ENCODE assay signal across 2 cellular contexts in the genomic region with DNA sequence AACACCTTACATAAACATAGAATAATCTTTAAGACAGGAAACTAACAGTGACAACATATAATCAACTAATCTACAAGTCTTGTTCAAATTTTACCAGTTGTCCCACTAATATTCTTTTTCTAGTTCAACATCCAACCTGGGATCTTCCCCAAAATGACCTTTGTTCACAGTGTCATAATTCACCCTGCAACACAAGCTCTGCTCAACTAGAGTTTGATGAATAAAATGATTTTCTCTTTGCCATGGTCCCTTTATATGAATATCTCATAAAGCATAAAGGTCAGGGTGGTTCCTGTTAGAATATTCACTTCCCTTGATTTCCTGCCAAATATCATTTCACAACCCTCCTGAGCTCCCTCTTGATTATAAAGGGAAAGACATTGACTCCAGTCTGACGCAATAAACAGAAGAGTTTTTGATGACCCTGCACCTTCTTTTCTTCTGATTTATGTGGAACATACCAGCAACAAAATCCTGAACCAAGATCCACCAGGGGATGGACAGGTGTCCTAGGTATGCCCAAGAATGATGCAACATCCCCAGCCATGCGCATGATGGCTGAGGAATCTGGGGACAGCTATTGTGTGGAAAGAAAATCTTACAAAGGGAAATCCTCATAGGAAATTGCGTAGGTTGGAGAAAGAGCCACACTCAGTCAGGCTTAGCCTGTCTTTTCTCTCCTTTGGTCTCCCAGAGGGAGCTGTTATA.
TF ChIP-seq lines count a peak whose summit lies in the region.

No MANE protein-coding gene starts in this region.

TF ChIP-seq in liver, 16 proteins besides CTCF, POLR2A, EP300 and RAD21 (continued from another document):
- TF ChIP-seq, protein P1, sequence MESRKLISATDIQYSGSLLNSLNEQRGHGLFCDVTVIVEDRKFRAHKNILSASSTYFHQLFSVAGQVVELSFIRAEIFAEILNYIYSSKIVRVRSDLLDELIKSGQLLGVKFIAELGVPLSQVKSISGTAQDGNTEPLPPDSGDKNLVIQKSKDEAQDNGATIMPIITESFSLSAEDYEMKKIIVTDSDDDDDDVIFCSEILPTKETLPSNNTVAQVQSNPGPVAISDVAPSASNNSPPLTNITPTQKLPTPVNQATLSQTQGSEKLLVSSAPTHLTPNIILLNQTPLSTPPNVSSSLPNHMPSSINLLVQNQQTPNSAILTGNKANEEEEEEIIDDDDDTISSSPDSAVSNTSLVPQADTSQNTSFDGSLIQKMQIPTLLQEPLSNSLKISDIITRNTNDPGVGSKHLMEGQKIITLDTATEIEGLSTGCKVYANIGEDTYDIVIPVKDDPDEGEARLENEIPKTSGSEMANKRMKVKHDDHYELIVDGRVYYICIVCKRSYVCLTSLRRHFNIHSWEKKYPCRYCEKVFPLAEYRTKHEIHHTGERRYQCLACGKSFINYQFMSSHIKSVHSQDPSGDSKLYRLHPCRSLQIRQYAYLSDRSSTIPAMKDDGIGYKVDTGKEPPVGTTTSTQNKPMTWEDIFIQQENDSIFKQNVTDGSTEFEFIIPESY (IDR thresholded peaks at IDR 0.05), result peak; percentile 64
- peak; percentile 75 for TF ChIP-seq YY1 (IDR thresholded peaks at IDR 0.05)
- TF ChIP-seq HNF4A (conservative IDR thresholded peaks at IDR 0.05), result peak; percentile 77 to 87
- no peak for TF ChIP-seq JUND (IDR thresholded peaks at IDR 0.05)
- TF ChIP-seq NR2F2 (IDR thresholded peaks at IDR 0.05), result peak; percentile 72
- no peak for TF ChIP-seq FOXA2 (IDR thresholded peaks at IDR 0.05)
- TF ChIP-seq, protein P2, sequence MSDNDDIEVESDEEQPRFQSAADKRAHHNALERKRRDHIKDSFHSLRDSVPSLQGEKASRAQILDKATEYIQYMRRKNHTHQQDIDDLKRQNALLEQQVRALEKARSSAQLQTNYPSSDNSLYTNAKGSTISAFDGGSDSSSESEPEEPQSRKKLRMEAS (IDR thresholded peaks at IDR 0.05), result peak; percentile 66
- TF ChIP-seq, protein P3, sequence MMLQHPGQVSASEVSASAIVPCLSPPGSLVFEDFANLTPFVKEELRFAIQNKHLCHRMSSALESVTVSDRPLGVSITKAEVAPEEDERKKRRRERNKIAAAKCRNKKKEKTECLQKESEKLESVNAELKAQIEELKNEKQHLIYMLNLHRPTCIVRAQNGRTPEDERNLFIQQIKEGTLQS (IDR thresholded peaks at IDR 0.05), result peak; percentile 77
- no peak for TF ChIP-seq FOXA1 (IDR thresholded peaks at IDR 0.05)
- TF ChIP-seq, protein P4, sequence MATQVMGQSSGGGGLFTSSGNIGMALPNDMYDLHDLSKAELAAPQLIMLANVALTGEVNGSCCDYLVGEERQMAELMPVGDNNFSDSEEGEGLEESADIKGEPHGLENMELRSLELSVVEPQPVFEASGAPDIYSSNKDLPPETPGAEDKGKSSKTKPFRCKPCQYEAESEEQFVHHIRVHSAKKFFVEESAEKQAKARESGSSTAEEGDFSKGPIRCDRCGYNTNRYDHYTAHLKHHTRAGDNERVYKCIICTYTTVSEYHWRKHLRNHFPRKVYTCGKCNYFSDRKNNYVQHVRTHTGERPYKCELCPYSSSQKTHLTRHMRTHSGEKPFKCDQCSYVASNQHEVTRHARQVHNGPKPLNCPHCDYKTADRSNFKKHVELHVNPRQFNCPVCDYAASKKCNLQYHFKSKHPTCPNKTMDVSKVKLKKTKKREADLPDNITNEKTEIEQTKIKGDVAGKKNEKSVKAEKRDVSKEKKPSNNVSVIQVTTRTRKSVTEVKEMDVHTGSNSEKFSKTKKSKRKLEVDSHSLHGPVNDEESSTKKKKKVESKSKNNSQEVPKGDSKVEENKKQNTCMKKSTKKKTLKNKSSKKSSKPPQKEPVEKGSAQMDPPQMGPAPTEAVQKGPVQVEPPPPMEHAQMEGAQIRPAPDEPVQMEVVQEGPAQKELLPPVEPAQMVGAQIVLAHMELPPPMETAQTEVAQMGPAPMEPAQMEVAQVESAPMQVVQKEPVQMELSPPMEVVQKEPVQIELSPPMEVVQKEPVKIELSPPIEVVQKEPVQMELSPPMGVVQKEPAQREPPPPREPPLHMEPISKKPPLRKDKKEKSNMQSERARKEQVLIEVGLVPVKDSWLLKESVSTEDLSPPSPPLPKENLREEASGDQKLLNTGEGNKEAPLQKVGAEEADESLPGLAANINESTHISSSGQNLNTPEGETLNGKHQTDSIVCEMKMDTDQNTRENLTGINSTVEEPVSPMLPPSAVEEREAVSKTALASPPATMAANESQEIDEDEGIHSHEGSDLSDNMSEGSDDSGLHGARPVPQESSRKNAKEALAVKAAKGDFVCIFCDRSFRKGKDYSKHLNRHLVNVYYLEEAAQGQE (IDR thresholded peaks at IDR 0.05), result no peak
- TF ChIP-seq EGR1 (IDR thresholded peaks at IDR 0.05; ENCODE audit: low read depth in 2 of 2), result peak in 1 of 2 donors; percentile 27
- peak; percentile 36 for TF ChIP-seq HNF4G (IDR thresholded peaks at IDR 0.05)
- peak; percentile 51 for TF ChIP-seq SP1 (IDR thresholded peaks at IDR 0.05)
- peak; percentile 69 to 76 for TF ChIP-seq RXRA (IDR thresholded peaks at IDR 0.05)
TF ChIP-seq in liver: peak in this region for 10.

TF ChIP-seq in HEK293T, 16 proteins besides CTCF, POLR2A, EP300 and RAD21 (continued from another document):
- TF ChIP-seq TARDBP (IDR thresholded peaks at IDR 0.05), result no peak
- TF ChIP-seq SP1 (IDR thresholded peaks at IDR 0.05), result no peak
- no peak for TF ChIP-seq ZNF384 (IDR thresholded peaks at IDR 0.05)
- no peak for TF ChIP-seq BHLHE40 (IDR thresholded peaks at IDR 0.05; ENCODE audit: borderline replicate concordance)
- TF ChIP-seq NFRKB (IDR thresholded peaks at IDR 0.05), result no peak
- no peak for TF ChIP-seq FOXM1 (IDR thresholded peaks at IDR 0.05; ENCODE audit: borderline replicate concordance)
- no peak for TF ChIP-seq LEF1 (IDR thresholded peaks at IDR 0.05; ENCODE audit: borderline replicate concordance)
- TF ChIP-seq ARNT (IDR thresholded peaks at IDR 0.05), result no peak
- no peak for TF ChIP-seq SUZ12 (IDR thresholded peaks at IDR 0.05)
- TF ChIP-seq CTBP1 (IDR thresholded peaks at IDR 0.05; ENCODE audit: borderline replicate concordance), result no peak
- TF ChIP-seq, protein P5, sequence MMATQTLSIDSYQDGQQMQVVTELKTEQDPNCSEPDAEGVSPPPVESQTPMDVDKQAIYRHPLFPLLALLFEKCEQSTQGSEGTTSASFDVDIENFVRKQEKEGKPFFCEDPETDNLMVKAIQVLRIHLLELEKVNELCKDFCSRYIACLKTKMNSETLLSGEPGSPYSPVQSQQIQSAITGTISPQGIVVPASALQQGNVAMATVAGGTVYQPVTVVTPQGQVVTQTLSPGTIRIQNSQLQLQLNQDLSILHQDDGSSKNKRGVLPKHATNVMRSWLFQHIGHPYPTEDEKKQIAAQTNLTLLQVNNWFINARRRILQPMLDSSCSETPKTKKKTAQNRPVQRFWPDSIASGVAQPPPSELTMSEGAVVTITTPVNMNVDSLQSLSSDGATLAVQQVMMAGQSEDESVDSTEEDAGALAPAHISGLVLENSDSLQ (IDR thresholded peaks at IDR 0.05), result no peak
TF ChIP-seq in HEK293T: peak in this region for 0.
